Comparison of ENCODE assay signal across 29 cellular contexts in genomic region chr2:174705321-174705720, GRCh38. TPM values are rescaled to one million over a fixed set of nuclear protein-coding genes. Genes with fewer than 3 reads are reported as not detected.
"Had no signal": no experiment of that assay in that cellular context is flagged by ENCODE, and none has a peak within 500 bp of the region (broad histone marks: within the 10 kb centered on the region; RNA-seq: fewer than 3 reads in every experiment).

No MANE protein-coding gene starts in this region.

- H3K27me3 ChIP-seq: gastrocnemius medialis, hepatocyte, right atrium auricular region, upper lobe of left lung, vagina had no signal

- H3K36me3 Mint-ChIP-seq: activated naive CD8-positive, alpha-beta T cell; memory B cell; naive thymus-derived CD8-positive, alpha-beta T cell; stimulated activated memory B cell treated with anti-CD40 and anti-IgM and Interleukin-4, amounts not matched to agents 10 μg/mL and 1 μg/mL and 100 μg/mL, for 72 hours had no signal

- H3K27ac Mint-ChIP-seq: activated naive CD8-positive, alpha-beta T cell; activated T-cell treated with anti-CD3 and anti-CD28 coated beads, Interleukin-2, amount 50 U/mL, for 72 hours; memory B cell; naive thymus-derived CD8-positive, alpha-beta T cell; stimulated activated memory B cell treated with anti-CD40 and anti-IgM and Interleukin-4, amounts not matched to agents 10 μg/mL and 1 μg/mL and 100 μg/mL, for 72 hours; stimulated activated naive CD8-positive, alpha-beta T cell treated with anti-CD3 and anti-CD28 coated beads, Interleukin-15, amount 100 ng/mL, for 72 hours; T-helper 2 cell treated with Interferon-gamma antibody and Interleukin-4, amounts not matched to agents 5 μg/mL and 100 μg/mL, for 36 hours had no signal

- ATAC-seq: activated T-cell treated with anti-CD3 and anti-CD28 coated beads, Interleukin-2, amount 50 U/mL, for 72 hours; gastrocnemius medialis; left cardiac atrium; naive thymus-derived CD8-positive, alpha-beta T cell; stimulated activated memory B cell treated with anti-CD40 and anti-IgM and Interleukin-4, amounts not matched to agents 10 μg/mL and 1 μg/mL and 100 μg/mL, for 72 hours; stimulated activated naive CD8-positive, alpha-beta T cell treated with anti-CD3 and anti-CD28 coated beads, Interleukin-15, amount 100 ng/mL, for 72 hours had no signal

- H3K36me3 ChIP-seq: gastrocnemius medialis, right atrium auricular region, upper lobe of left lung, vagina had no signal

- H3K4me2 ChIP-seq: hepatocyte, smooth muscle cell had no signal

- H3K27ac ChIP-seq: gastrocnemius medialis, hepatocyte, right atrium auricular region, upper lobe of left lung, vagina had no signal

- H3K9me3 ChIP-seq: gastrocnemius medialis, right atrium auricular region, upper lobe of left lung, vagina had no signal

- H3K9me3 Mint-ChIP-seq: activated T-cell treated with anti-CD3 and anti-CD28 coated beads, Interleukin-2, amount 50 U/mL, for 72 hours; naive thymus-derived CD8-positive, alpha-beta T cell; stimulated activated memory B cell treated with anti-CD40 and anti-IgM and Interleukin-4, amounts not matched to agents 10 μg/mL and 1 μg/mL and 100 μg/mL, for 72 hours; stimulated activated naive CD8-positive, alpha-beta T cell treated with anti-CD3 and anti-CD28 coated beads, Interleukin-15, amount 100 ng/mL, for 72 hours; T-helper 2 cell treated with Interferon-gamma antibody and Interleukin-4, amounts not matched to agents 5 μg/mL and 100 μg/mL, for 36 hours had no signal

- H3K4me3 ChIP-seq: gastrocnemius medialis, hepatocyte, right atrium auricular region, smooth muscle cell, upper lobe of left lung, vagina had no signal

- H3K4me1 Mint-ChIP-seq: memory B cell; neural crest cell; stimulated activated memory B cell treated with anti-CD40 and anti-IgM and Interleukin-4, amounts not matched to agents 10 μg/mL and 1 μg/mL and 100 μg/mL, for 72 hours had no signal

- DNase-seq: activated CD4-positive, alpha-beta T cell treated with anti-CD3 and anti-CD28 coated beads for 4 hours; activated CD4-positive, alpha-beta T cell treated with anti-CD3 and anti-CD28 coated beads, Interleukin-2, amount 50 U/mL, for 4 hours; activated naive CD4-positive, alpha-beta T cell; activated T-cell treated with anti-CD3 and anti-CD28 coated beads for 4 hours; activated T-cell treated with anti-CD3 and anti-CD28 coated beads, Interleukin-2, amount 50 U/mL, for 72 hours; anterior cingulate cortex; effector CD8-positive, alpha-beta T cell; erythroblast; gastrocnemius medialis; left cardiac atrium; midbrain; naive thymus-derived CD8-positive, alpha-beta T cell; stimulated activated CD4-positive, alpha-beta T cell treated with anti-CD3 and anti-CD28 coated beads, Interleukin-1b, Interleukin-23, amount 100 ng/mL, for 48 hours; stimulated activated CD4-positive, alpha-beta T cell treated with anti-CD3 and anti-CD28 coated beads, Interleukin-4, amount 100 ng/mL, for 4 hours; stimulated activated CD8-positive, alpha-beta memory T cell treated with anti-CD3 and anti-CD28 coated beads, Interleukin-4, amount 100 ng/mL, for 48 hours; stimulated activated naive CD8-positive, alpha-beta T cell treated with anti-CD3 and anti-CD28 coated beads, Interleukin-15, amount 100 ng/mL, for 72 hours; substantia nigra; upper lobe of left lung had no signal

- H2AFZ ChIP-seq: hepatocyte had no signal

- H3K4me3 Mint-ChIP-seq: activated naive CD8-positive, alpha-beta T cell; activated T-cell treated with anti-CD3 and anti-CD28 coated beads, Interleukin-2, amount 50 U/mL, for 72 hours; memory B cell; naive thymus-derived CD8-positive, alpha-beta T cell; neural crest cell; stimulated activated memory B cell treated with anti-CD40 and anti-IgM and Interleukin-4, amounts not matched to agents 10 μg/mL and 1 μg/mL and 100 μg/mL, for 72 hours; stimulated activated naive CD8-positive, alpha-beta T cell treated with anti-CD3 and anti-CD28 coated beads, Interleukin-15, amount 100 ng/mL, for 72 hours; T-helper 2 cell treated with Interferon-gamma antibody and Interleukin-4, amounts not matched to agents 5 μg/mL and 100 μg/mL, for 36 hours had no signal

- H3K79me2 ChIP-seq: hepatocyte had no signal

- H3K4me1 ChIP-seq: gastrocnemius medialis, right atrium auricular region, upper lobe of left lung, vagina had no signal

RNA-seq across cellular contexts. Expression of gene CHRNA1, which starts 59.0 kb away (rescaled TPM):
- total RNA-seq: activated T-cell treated with anti-CD3 and anti-CD28 coated beads, Interleukin-2, amount 50 U/mL, for 72 hours; liver; naive thymus-derived CD8-positive, alpha-beta T cell; neural crest cell; omental fat pad; vagina had no signal
